Comparison of ENCODE assay signal across 20 cellular contexts in genomic region chr1:19375621-19376020, GRCh38.
A peak's percentile ranks its signal among the peaks of the same experiment; 100 is the strongest.
DNase-seq lines count a peak whose midpoint lies in the region; ATAC-seq and TF ChIP-seq lines count a peak whose summit lies in the region.
"Had no signal": no experiment of that assay in that cellular context is flagged by ENCODE, and none has a peak within 500 bp of the region (broad histone marks: within the 10 kb centered on the region; RNA-seq: fewer than 3 reads in every experiment).

No MANE protein-coding gene starts in this region.

- peaks cover 27% of the 10 kb centered on the region for H3K4me1 Mint-ChIP-seq in CD8-positive, alpha-beta T cell (ENCODE audit: low read depth)
- H3K4me1 Mint-ChIP-seq in T-helper 17 cell = peaks cover 11% of the 10 kb centered on the region
- peaks cover 7% of the 10 kb centered on the region for H3K4me1 Mint-ChIP-seq in glutamatergic neuron (ENCODE audit: low read depth, unreplicated experiment)
- H3K4me1 Mint-ChIP-seq in stimulated activated effector memory CD8-positive, alpha-beta T cell treated with anti-CD3 and anti-CD28 coated beads, Interleukin-12 subunit alpha, Interleukin-12 subunit beta, amount 100 ng/mL, for 72 hours = peaks cover 37% of the 10 kb centered on the region
- no peaks in the 10 kb centered on the region for H3K4me1 Mint-ChIP-seq in neural progenitor cell

- CTCF ChIA-PET in CD8-positive, alpha-beta T cell (lab: Charles Lee) = interaction anchor here (1.0 to 1.5 kb wide), 3 partner anchors 12 to 205 kb away, joined by 3 to 6 read pairs (median 5); no protein-coding TSS in a partner anchor

- H3F3A ChIP-seq in neural progenitor cell (ENCODE audit: low read depth) = no peaks in the 10 kb centered on the region

- no peak for ATAC-seq in CD8-positive, alpha-beta T cell
- ATAC-seq in T-helper 17 cell (no peak), GM21825 (IDR thresholded peaks at IDR 0.05; ENCODE audit: unreplicated experiment) (no peak)
- ATAC-seq in stimulated activated effector memory CD8-positive, alpha-beta T cell treated with anti-CD3 and anti-CD28 coated beads, Interleukin-12 subunit alpha, Interleukin-12 subunit beta, amount 100 ng/mL, for 72 hours = no peak
- ATAC-seq: esophagus mucosa, SK-N-SH treated with all-trans-retinoic acid at 6 μM for 48 hours had no signal

- H3K4me1 ChIP-seq in CD8-positive, alpha-beta T cell (ENCODE audit: insufficient read depth, low read length) = no peaks in the 10 kb centered on the region
- H3K4me1 ChIP-seq in neural progenitor cell = no peaks in the 10 kb centered on the region

- peaks cover 46% of the 10 kb centered on the region for H3K36me3 ChIP-seq in CD8-positive, alpha-beta T cell (ENCODE audit: insufficient read depth, low read length)
- peaks cover 6% of the 10 kb centered on the region for H3K36me3 ChIP-seq in neural progenitor cell

- no peaks in the 10 kb centered on the region for H3K27me3 Mint-ChIP-seq in CD8-positive, alpha-beta T cell (ENCODE audit: low read depth)
- H3K27me3 Mint-ChIP-seq in T-helper 17 cell = no peaks in the 10 kb centered on the region
- H3K27me3 Mint-ChIP-seq in glutamatergic neuron (ENCODE audit: unreplicated experiment) = peaks cover 1% of the 10 kb centered on the region
- H3K27me3 Mint-ChIP-seq in neural progenitor cell (ENCODE audit: insufficient read depth, low read depth) = peaks cover 2% of the 10 kb centered on the region
- H3K27me3 Mint-ChIP-seq: activated CD4-positive, alpha-beta T cell treated with anti-CD3 and anti-CD28 coated beads, Interleukin-2, amount 10 ng/mL, durations not matched to agents 7 days and 5 days; CD4-positive, CD25-positive, alpha-beta regulatory T cell had no signal

- no peaks in the 10 kb centered on the region for H3K27me3 ChIP-seq in CD8-positive, alpha-beta T cell (ENCODE audit: insufficient read depth, low read length)
- no peaks in the 10 kb centered on the region for H3K27me3 ChIP-seq in neural progenitor cell
- H3K27me3 ChIP-seq: adrenal gland, brain microvascular endothelial cell had no signal

- no peaks in the 10 kb centered on the region for H3K9me3 ChIP-seq in CD8-positive, alpha-beta T cell (ENCODE audit: low read length)
- no peaks in the 10 kb centered on the region for H3K9me3 ChIP-seq in T-helper 17 cell (ENCODE audit: control insufficient read depth, low read length, poor library complexity, severe bottlenecking)
- no peaks in the 10 kb centered on the region for H3K9me3 ChIP-seq in neural progenitor cell (ENCODE audit: low read depth)
- H3K9me3 ChIP-seq: adrenal gland had no signal

- H3K79me2 ChIP-seq in neural progenitor cell (ENCODE audit: low read depth) = no peaks in the 10 kb centered on the region

- POLR2A ChIA-PET in CD8-positive, alpha-beta T cell (lab: Charles Lee) = no interaction called here

- H3K27ac ChIP-seq in CD8-positive, alpha-beta T cell (ENCODE audit: low read depth, low read length) = no peak overlapping the region
- H3K27ac ChIP-seq in neural progenitor cell = no peak overlapping the region
- H3K27ac ChIP-seq: adrenal gland, brain microvascular endothelial cell, WERI-Rb-1 had no signal

- H3K36me3 Mint-ChIP-seq in CD8-positive, alpha-beta T cell = peaks cover 84% of the 10 kb centered on the region
- H3K36me3 Mint-ChIP-seq in T-helper 17 cell (ENCODE audit: low read depth) (no peaks in the 10 kb centered on the region), glutamatergic neuron (ENCODE audit: unreplicated experiment) (peaks cover 18% of the 10 kb centered on the region), neural progenitor cell (peaks cover 24% of the 10 kb centered on the region)
- peaks cover 90% of the 10 kb centered on the region for H3K36me3 Mint-ChIP-seq in stimulated activated effector memory CD8-positive, alpha-beta T cell treated with anti-CD3 and anti-CD28 coated beads, Interleukin-12 subunit alpha, Interleukin-12 subunit beta, amount 100 ng/mL, for 72 hours

- H4K20me1 ChIP-seq in neural progenitor cell (ENCODE audit: low read depth) = peaks cover 13% of the 10 kb centered on the region

- H3K27ac Mint-ChIP-seq in CD8-positive, alpha-beta T cell = peak overlapping the region; percentile 19
- H3K27ac Mint-ChIP-seq in T-helper 17 cell = peak overlapping the region; percentile 69
- peak overlapping the region; percentile 34 for H3K27ac Mint-ChIP-seq in glutamatergic neuron (ENCODE audit: unreplicated experiment)
- H3K27ac Mint-ChIP-seq in stimulated activated effector memory CD8-positive, alpha-beta T cell treated with anti-CD3 and anti-CD28 coated beads, Interleukin-12 subunit alpha, Interleukin-12 subunit beta, amount 100 ng/mL, for 72 hours = peak overlapping the region; percentile 78
- H3K27ac Mint-ChIP-seq in neural progenitor cell = no peak overlapping the region
- H3K27ac Mint-ChIP-seq: activated CD4-positive, alpha-beta T cell treated with anti-CD3 and anti-CD28 coated beads, Interleukin-2, amount 10 ng/mL, durations not matched to agents 7 days and 5 days had no signal

- no peaks in the 10 kb centered on the region for H3K9me3 Mint-ChIP-seq in CD8-positive, alpha-beta T cell
- peaks cover 2% of the 10 kb centered on the region for H3K9me3 Mint-ChIP-seq in glutamatergic neuron (ENCODE audit: unreplicated experiment)
- no peaks in the 10 kb centered on the region for H3K9me3 Mint-ChIP-seq in stimulated activated effector memory CD8-positive, alpha-beta T cell treated with anti-CD3 and anti-CD28 coated beads, Interleukin-12 subunit alpha, Interleukin-12 subunit beta, amount 100 ng/mL, for 72 hours
- no peaks in the 10 kb centered on the region for H3K9me3 Mint-ChIP-seq in neural progenitor cell
- H3K9me3 Mint-ChIP-seq: CD4-positive, CD25-positive, alpha-beta regulatory T cell had no signal

- no peak overlapping the region for H3K9ac ChIP-seq in neural progenitor cell

- H3K4me3 Mint-ChIP-seq in CD8-positive, alpha-beta T cell = no peak overlapping the region
- no peak overlapping the region for H3K4me3 Mint-ChIP-seq in T-helper 17 cell
- no peak overlapping the region for H3K4me3 Mint-ChIP-seq in glutamatergic neuron (ENCODE audit: unreplicated experiment)
- no peak overlapping the region for H3K4me3 Mint-ChIP-seq in stimulated activated effector memory CD8-positive, alpha-beta T cell treated with anti-CD3 and anti-CD28 coated beads, Interleukin-12 subunit alpha, Interleukin-12 subunit beta, amount 100 ng/mL, for 72 hours
- no peak overlapping the region for H3K4me3 Mint-ChIP-seq in neural progenitor cell
- H3K4me3 Mint-ChIP-seq: activated CD4-positive, alpha-beta T cell treated with anti-CD3 and anti-CD28 coated beads, Interleukin-2, amount 10 ng/mL, durations not matched to agents 7 days and 5 days had no signal

- no peak overlapping the region for H2AFZ ChIP-seq in neural progenitor cell (replicated peaks)

- DNase-seq in CD8-positive, alpha-beta T cell = no peak
- DNase-seq in T-helper 17 cell (no peak), glutamatergic neuron (no peak), neural progenitor cell (ENCODE audit: low spot score) (no peak), hepatic stellate cell (ENCODE audit: low spot score) (no peak)
- no peak for DNase-seq in stimulated activated effector memory CD8-positive, alpha-beta T cell treated with anti-CD3 and anti-CD28 coated beads, Interleukin-12 subunit alpha, Interleukin-12 subunit beta, amount 100 ng/mL, for 72 hours (ENCODE audit: low spot score in 2 of 2)
- DNase-seq: activated CD4-positive, alpha-beta T cell treated with anti-CD3 and anti-CD28 coated beads, Interleukin-2, amount 10 ng/mL, durations not matched to agents 7 days and 5 days; adrenal gland; brain microvascular endothelial cell; CD4-positive, CD25-positive, alpha-beta regulatory T cell; DMS 273 treated with DMSO at 0.1 percent for 48 hours; effector memory CD4-positive, alpha-beta T cell; KG1; NCI-H1417 treated with DMSO at 0.1 percent for 48 hours; NCI-H2107; NCI-H446 treated with DMSO at 0.1 percent for 48 hours; WERI-Rb-1 had no signal

- intact Hi-C loops in CD8-positive, alpha-beta T cell (cut with DNase I, micrococcal nuclease) = no loop called here

- no peak overlapping the region for H3K4me2 ChIP-seq in neural progenitor cell

- no peak for TF ChIP-seq CTCF in CD8-positive, alpha-beta T cell (IDR thresholded peaks at IDR 0.05)
- TF ChIP-seq CTCF in glutamatergic neuron (IDR thresholded peaks at IDR 0.05; ENCODE audit: partially characterized antibody, unreplicated experiment) (no peak), neural progenitor cell (IDR thresholded peaks at IDR 0.05) (no peak)

- no peak overlapping the region for H3K4me3 ChIP-seq in CD8-positive, alpha-beta T cell (ENCODE audit: low read depth, low read length)
- H3K4me3 ChIP-seq in neural progenitor cell = no peak overlapping the region
- H3K4me3 ChIP-seq: adrenal gland had no signal
